ENCODE assay signal across 16 cellular contexts in the genomic region with DNA sequence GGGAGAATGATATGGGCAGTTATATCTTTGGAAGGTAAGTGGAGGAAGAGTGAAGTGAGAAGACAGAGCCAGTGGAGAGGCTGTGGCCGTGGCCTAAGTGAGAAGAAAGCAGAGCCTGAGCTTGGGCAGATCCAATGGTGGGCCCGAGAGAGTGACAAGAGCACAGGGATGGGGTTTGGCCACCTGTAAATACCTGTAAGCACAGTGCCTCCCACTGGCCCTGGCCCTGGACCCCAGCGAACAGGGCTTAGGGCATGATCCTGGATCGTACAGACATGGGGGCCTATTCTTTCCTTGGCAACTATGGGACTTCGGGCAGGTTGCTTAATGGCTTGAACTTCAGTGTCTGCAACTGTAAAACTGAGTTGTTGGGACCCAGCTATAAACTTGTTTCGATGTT. TPM values are rescaled to one million over a fixed set of nuclear protein-coding genes. Genes with fewer than 3 reads are reported as not detected.
A peak's percentile ranks its signal among the peaks of the same experiment; 100 is the strongest.
DNase-seq lines count a peak whose midpoint lies in the region; ATAC-seq and TF ChIP-seq lines count a peak whose summit lies in the region.
"Had no signal": no experiment of that assay in that cellular context is flagged by ENCODE, and none has a peak within 500 bp of the region (broad histone marks: within the 10 kb centered on the region; RNA-seq: fewer than 3 reads in every experiment).

No MANE protein-coding gene starts in this region.

- 90 to 92% methylated on average over 4 to 6 of the region's 6 CpGs for WGBS in transverse colon (ENCODE audit: low coverage in 1 of 2), 2 donors

- H3K4me1 Mint-ChIP-seq in GM23338 (no peaks in the 10 kb centered on the region), chondrocyte (ENCODE audit: low read depth) (peaks cover 79% of the 10 kb centered on the region)
- H3K4me1 Mint-ChIP-seq in CD4-positive, alpha-beta T cell (ENCODE audit: low read depth) = peaks cover 31% of the 10 kb centered on the region

- in situ Hi-C loops in transverse colon (cut with MboI; ENCODE audit: low pct_ligation_motif_present in 1 of 4, low pct_unique_long_range_greater_than_20kb in 1 of 4, low sequenced_read_pairs in 3 of 4) = no loop called here

- H3K27ac ChIP-seq in GM23338 (ENCODE audit: low read depth) = no peak overlapping the region
- peak overlapping the region; percentile 77 for H3K27ac ChIP-seq in muscle layer of colon (ENCODE audit: low read depth, low read length)
- H3K27ac ChIP-seq in transverse colon = peak overlapping the region; percentile 67 to 82 (median 76)
- no peak overlapping the region for H3K27ac ChIP-seq in WERI-Rb-1
- no peak overlapping the region for H3K27ac ChIP-seq in CD4-positive, alpha-beta T cell (ENCODE audit: low read depth, low read length)

- H3K79me2 ChIP-seq in GM23338 (replicated peaks; ENCODE audit: insufficient read depth) = peaks cover 17% of the 10 kb centered on the region; the same call in 1 of the 2 replicates

- H3K4me2 ChIP-seq in GM23338 = no peak overlapping the region

- no peak overlapping the region for H3K9ac ChIP-seq in muscle layer of colon (ENCODE audit: low read length)

- intact Hi-C loops in transverse colon (cut with DNase I; ENCODE audit: low total_unique reads) = no loop called here
- intact Hi-C loops in CD4-positive, alpha-beta T cell (cut with DNase I, micrococcal nuclease) = no loop called here

- H3K27ac Mint-ChIP-seq in GM23338 (0 out of 2 replicates have a peak overlapping the region, but pooled peaks have one; percentile 5), chondrocyte (ENCODE audit: unreplicated experiment) (peak overlapping the region; percentile 72)
- no peak overlapping the region for H3K27ac Mint-ChIP-seq in CD4-positive, alpha-beta T cell
- H3K27ac Mint-ChIP-seq: IgD-negative memory B cell had no signal

- no peak for TF ChIP-seq EP300 in transverse colon (IDR thresholded peaks at IDR 0.05; ENCODE audit: low read depth)

- peaks cover 16% of the 10 kb centered on the region for H3K36me3 Mint-ChIP-seq in GM23338 (ENCODE audit: low read depth)
- peaks cover 5% of the 10 kb centered on the region for H3K36me3 Mint-ChIP-seq in chondrocyte (ENCODE audit: low read depth)
- no peaks in the 10 kb centered on the region for H3K36me3 Mint-ChIP-seq in CD4-positive, alpha-beta T cell (ENCODE audit: low read depth)

- no peaks in the 10 kb centered on the region for H3K9me3 ChIP-seq in muscle layer of colon (ENCODE audit: low read length)
- H3K9me3 ChIP-seq in transverse colon = no peaks in the 10 kb centered on the region
- no peaks in the 10 kb centered on the region for H3K9me3 ChIP-seq in WERI-Rb-1 (ENCODE audit: severe bottlenecking)
- no peaks in the 10 kb centered on the region for H3K9me3 ChIP-seq in CD4-positive, alpha-beta T cell (ENCODE audit: control insufficient read depth, low read length)

- no peaks in the 10 kb centered on the region for H3F3A ChIP-seq in GM23338 (replicated peaks; ENCODE audit: low read depth)

- peak in 1 of 2 experiments; percentile 28; a peak in 2 of 4 replicates for TF ChIP-seq CTCF in GM23338 (conservative IDR thresholded peaks at IDR 0.05; ENCODE audit: low read depth in 2 of 2)
- TF ChIP-seq CTCF in chondrocyte (IDR thresholded peaks at IDR 0.05) = no peak
- TF ChIP-seq CTCF in transverse colon (IDR thresholded peaks at IDR 0.05) = no peak
- no peak for TF ChIP-seq CTCF in WERI-Rb-1 (IDR thresholded peaks at IDR 0.05; ENCODE audit: low read depth, low read length)
- no peak for TF ChIP-seq CTCF in CD4-positive, alpha-beta T cell (IDR thresholded peaks at IDR 0.05)

- no peaks in the 10 kb centered on the region for H3K9me2 ChIP-seq in GM23338 (ENCODE audit: insufficient read depth)

- no peak for DNase-seq in GM23338 (ENCODE audit: low spot score)
- no peak for DNase-seq in chondrocyte (ENCODE audit: low spot score)
- no peak for DNase-seq in transverse colon
- no peak for DNase-seq in WERI-Rb-1
- DNase-seq in CD4-positive, alpha-beta T cell = no peak
- DNase-seq: C1 segment of cervical spinal cord, HCEC 1CT, NCI-H1417, NCI-H1930, NCI-H2171, NCI-H446 treated with DMSO at 0.1 percent for 48 hours, NCI-H748 treated with DMSO at 0.1 percent for 48 hours, SHP77 had no signal

- H3K4me3 ChIP-seq in GM23338 (no peak overlapping the region), muscle layer of colon (ENCODE audit: low read depth in 1 of 2, low read length in 2 of 2) (no peak overlapping the region), transverse colon (no peak overlapping the region), WERI-Rb-1 (ENCODE audit: low read depth, low read length) (no peak overlapping the region)

- no peaks in the 10 kb centered on the region for H3K27me3 ChIP-seq in GM23338 (ENCODE audit: insufficient read depth)
- no peaks in the 10 kb centered on the region for H3K27me3 ChIP-seq in muscle layer of colon (ENCODE audit: control insufficient read depth in 1 of 2, insufficient read depth in 2 of 2, low read length in 2 of 2)
- peaks cover 20% of the 10 kb centered on the region for H3K27me3 ChIP-seq in transverse colon
- H3K27me3 ChIP-seq in WERI-Rb-1 (ENCODE audit: insufficient read depth, low read depth, severe bottlenecking) = no peaks in the 10 kb centered on the region
- no peaks in the 10 kb centered on the region for H3K27me3 ChIP-seq in CD4-positive, alpha-beta T cell (ENCODE audit: control insufficient read depth, insufficient read depth, low read length)

- H2AFZ ChIP-seq in GM23338 = no peak overlapping the region

- POLR2A ChIA-PET in CD4-positive, alpha-beta T cell (lab: Charles Lee) = no interaction called here

- TF ChIP-seq POLR2A in transverse colon (IDR thresholded peaks at IDR 0.05) = no peak

- H3K9me3 Mint-ChIP-seq in GM23338 (no peaks in the 10 kb centered on the region), chondrocyte (ENCODE audit: low read depth) (no peaks in the 10 kb centered on the region)
- no peaks in the 10 kb centered on the region for H3K9me3 Mint-ChIP-seq in CD4-positive, alpha-beta T cell

- H4K20me1 ChIP-seq in GM23338 (replicated peaks; ENCODE audit: insufficient read depth) = no peaks in the 10 kb centered on the region; the same call in 1 of the 2 replicates

- H3K4me1 ChIP-seq in GM23338 (ENCODE audit: insufficient read depth) = no peaks in the 10 kb centered on the region
- peaks cover 65% of the 10 kb centered on the region for H3K4me1 ChIP-seq in muscle layer of colon (ENCODE audit: insufficient read depth, low read length)
- peaks cover 0 to 24% (median 4%) of the 10 kb centered on the region in 4 donors for H3K4me1 ChIP-seq in transverse colon

- CTCF ChIA-PET in CD4-positive, alpha-beta T cell (lab: Charles Lee) = no interaction called here

- H3K27me3 Mint-ChIP-seq in GM23338 (ENCODE audit: insufficient read depth, low read depth, poor library complexity) (no peaks in the 10 kb centered on the region), chondrocyte (ENCODE audit: low read depth) (no peaks in the 10 kb centered on the region)
- H3K27me3 Mint-ChIP-seq in CD4-positive, alpha-beta T cell = no peaks in the 10 kb centered on the region
- H3K27me3 Mint-ChIP-seq: IgD-negative memory B cell had no signal

- ATAC-seq in GM23338 = peak; percentile 51
- ATAC-seq in HG03521 (IDR thresholded peaks at IDR 0.05; ENCODE audit: unreplicated experiment) = no peak
- ATAC-seq in CD4-positive, alpha-beta T cell (ENCODE audit: poor library complexity) = no peak

- H3K36me3 ChIP-seq in GM23338 (ENCODE audit: insufficient read depth) (peaks cover 7% of the 10 kb centered on the region; the same call in 1 of the 2 replicates), muscle layer of colon (ENCODE audit: insufficient read depth, low read length) (peaks cover 7% of the 10 kb centered on the region), transverse colon (no peaks in the 10 kb centered on the region), WERI-Rb-1 (peaks cover 4% of the 10 kb centered on the region; the same call in 1 of the 2 replicates)

- H3K4me3 Mint-ChIP-seq in GM23338 = no peak overlapping the region
- H3K4me3 Mint-ChIP-seq in chondrocyte (ENCODE audit: unreplicated experiment) = no peak overlapping the region
- H3K4me3 Mint-ChIP-seq in CD4-positive, alpha-beta T cell = no peak overlapping the region

TF ChIP-seq in GM23338, 12 proteins besides CTCF, POLR2A, EP300 and RAD21 (continues in another document):
- TF ChIP-seq STAT1 (IDR thresholded peaks at IDR 0.05; ENCODE audit: unreplicated experiment) = no peak
- no peak for TF ChIP-seq JUNB (IDR thresholded peaks at IDR 0.05; ENCODE audit: unreplicated experiment)
- TF ChIP-seq POLR2AphosphoS5 (IDR thresholded peaks at IDR 0.05; ENCODE audit: low read depth) = no peak

RNA-seq across cellular contexts. Expression of gene MTCL1, which starts 44.1 kb away (rescaled TPM):
- total RNA-seq in GM23338 (2014; rRNA removed; shearing (Covaris generic)) = 35.1 and 45.0 TPM in 2 replicates
- polyA plus RNA-seq in GM23338 (2016; fragmentation: Nextera tagmentation; extraction: Ambion mirVana) = 11.3 and 14.4 TPM in 2 replicates
- total RNA-seq in chondrocyte (43.9 to 54.4 TPM (median 50.8 TPM) in 3 replicates), transverse colon (10 to 100 TPM; 12.3 to 35.9 (median 26.1) TPM)
- total RNA-seq in CD4-positive, alpha-beta T cell = under 1 TPM; 0.11 to 0.55 TPM

Comparison
In these comparisons a context has a peak if more than half of its experiments do, and no peak if none do; other contexts are left out.
1. H3K27ac ChIP-seq: peak in muscle layer of colon (single experiment) and transverse colon (4 of 4); none in GM23338 (single experiment), WERI-Rb-1 (single experiment) and CD4-positive, alpha-beta T cell (single experiment).
2. RNA of gene MTCL1, which starts 44.1 kb away (total RNA-seq): 43.9 to 54.4 TPM in chondrocyte, 35.1 to 45.0 TPM in GM23338 and 12.3 to 35.9 TPM in transverse colon; 0.11 to 0.55 TPM in CD4-positive, alpha-beta T cell; every median in the first group is over 4 times any median in the second.